In genomic region chr9:2570615-2571479, GRCh38 we compare ENCODE assay signal across 1 cellular context.
TF ChIP-seq lines count a peak whose summit lies in the region.

No MANE protein-coding gene starts in this region.

TF ChIP-seq in SK-N-SH, 30 proteins besides CTCF, POLR2A, EP300 and RAD21 (continued from another document):
- TF ChIP-seq, protein P1, sequence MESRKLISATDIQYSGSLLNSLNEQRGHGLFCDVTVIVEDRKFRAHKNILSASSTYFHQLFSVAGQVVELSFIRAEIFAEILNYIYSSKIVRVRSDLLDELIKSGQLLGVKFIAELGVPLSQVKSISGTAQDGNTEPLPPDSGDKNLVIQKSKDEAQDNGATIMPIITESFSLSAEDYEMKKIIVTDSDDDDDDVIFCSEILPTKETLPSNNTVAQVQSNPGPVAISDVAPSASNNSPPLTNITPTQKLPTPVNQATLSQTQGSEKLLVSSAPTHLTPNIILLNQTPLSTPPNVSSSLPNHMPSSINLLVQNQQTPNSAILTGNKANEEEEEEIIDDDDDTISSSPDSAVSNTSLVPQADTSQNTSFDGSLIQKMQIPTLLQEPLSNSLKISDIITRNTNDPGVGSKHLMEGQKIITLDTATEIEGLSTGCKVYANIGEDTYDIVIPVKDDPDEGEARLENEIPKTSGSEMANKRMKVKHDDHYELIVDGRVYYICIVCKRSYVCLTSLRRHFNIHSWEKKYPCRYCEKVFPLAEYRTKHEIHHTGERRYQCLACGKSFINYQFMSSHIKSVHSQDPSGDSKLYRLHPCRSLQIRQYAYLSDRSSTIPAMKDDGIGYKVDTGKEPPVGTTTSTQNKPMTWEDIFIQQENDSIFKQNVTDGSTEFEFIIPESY (IDR thresholded peaks at IDR 0.05; ENCODE audit: borderline replicate concordance, low read depth): no peak
- TF ChIP-seq CHD2 (IDR thresholded peaks at IDR 0.05; ENCODE audit: low read length, partially characterized antibody): no peak
- TF ChIP-seq SMC3 (IDR thresholded peaks at IDR 0.05; ENCODE audit: low read depth, low read length): no peak
- no peak for TF ChIP-seq ELF1 (IDR thresholded peaks at IDR 0.05)
- 0 out of 2 replicates have a peak, but pooled peaks have one; percentile 20 for TF ChIP-seq JUND (IDR thresholded peaks at IDR 0.05)
- no peak for TF ChIP-seq REST (IDR thresholded peaks at IDR 0.05; ENCODE audit: low read depth, low read length)
- no peak for TF ChIP-seq MAX (IDR thresholded peaks at IDR 0.05; ENCODE audit: low read depth)
- TF ChIP-seq EZH2phosphoT487 (IDR thresholded peaks at IDR 0.05; ENCODE audit: borderline replicate concordance, low read depth): no peak
- peak; percentile 76 for TF ChIP-seq NFIC (IDR thresholded peaks at IDR 0.05; ENCODE audit: borderline replicate concordance)
- no peak for TF ChIP-seq NRF1 (IDR thresholded peaks at IDR 0.05; ENCODE audit: low read depth, low read length)
- no peak for TF ChIP-seq FOXM1 (IDR thresholded peaks at IDR 0.05; ENCODE audit: low read depth)
- no peak for TF ChIP-seq GATA2 (CRISPR knock-in tag; IDR thresholded peaks at IDR 0.05)
- no peak for TF ChIP-seq TEAD4 (IDR thresholded peaks at IDR 0.05; ENCODE audit: borderline replicate concordance, insufficient read depth)
- no peak for TF ChIP-seq SIN3A (IDR thresholded peaks at IDR 0.05; ENCODE audit: borderline replicate concordance, low read depth, low read length)
- TF ChIP-seq IRF3 (IDR thresholded peaks at IDR 0.05; ENCODE audit: low read depth, low read length): no peak
- TF ChIP-seq RFX5 (IDR thresholded peaks at IDR 0.05; ENCODE audit: low read length): no peak
- TF ChIP-seq TAF1 (IDR thresholded peaks at IDR 0.05; ENCODE audit: borderline replicate concordance, low read depth, low read length): no peak
- TF ChIP-seq RXRA (IDR thresholded peaks at IDR 0.05; ENCODE audit: borderline replicate concordance, low read depth): peak; percentile 77; the same call in 1 of the 2 replicates
- TF ChIP-seq POLR2AphosphoS5 (IDR thresholded peaks at IDR 0.05; ENCODE audit: low read depth, low read length): no peak
